Comparison of ENCODE assay signal across 8 cellular contexts in genomic region chr12:5171701-5172100, GRCh38.
DNase-seq lines count a peak whose midpoint lies in the region; ATAC-seq and TF ChIP-seq lines count a peak whose summit lies in the region.

No MANE protein-coding gene starts in this region.

- ATAC-seq in mucosa of descending colon (peak; percentile 47), GM21786 (IDR thresholded peaks at IDR 0.05; ENCODE audit: unreplicated experiment) (no peak), HG03159 (IDR thresholded peaks at IDR 0.05; ENCODE audit: unreplicated experiment) (no peak)

- no peaks in the 10 kb centered on the region for H3K4me1 Mint-ChIP-seq in endodermal cell

- H3K4me3 Mint-ChIP-seq in endodermal cell, result no peak overlapping the region

- DNase-seq in NCI-H526 (lab: John Stamatoyannopoulos, UW), result peak; percentile 2 to 52
- DNase-seq in NCI-H526 treated with DMSO at 0.1 percent for 48 hours (lab: John Stamatoyannopoulos, UW), result no peak
- DNase-seq in NCI-H446 (lab: John Stamatoyannopoulos, UW), result peak; percentile 32 to 67
- DNase-seq in endodermal cell, result peak; percentile 86
- peak in 1 of 3 donors; percentile 18 for DNase-seq in mucosa of descending colon
- DNase-seq in activated CD8-positive, alpha-beta memory T cell treated with anti-CD3 and anti-CD28 coated beads, Interleukin-2, amount 50 U/mL, for 4 hours, result no peak

- H3K27ac ChIP-seq in endodermal cell (ENCODE audit: low read depth, low read length), result no peak overlapping the region

- no peaks in the 10 kb centered on the region for H3K27me3 Mint-ChIP-seq in endodermal cell (ENCODE audit: insufficient read depth)

- no peaks in the 10 kb centered on the region for H3K27me3 ChIP-seq in endodermal cell (ENCODE audit: control insufficient read depth, insufficient read depth, low read length, poor library complexity, severe bottlenecking)

- H3K9ac ChIP-seq in endodermal cell (ENCODE audit: extremely low read depth, low read length, poor library complexity, severe bottlenecking), result no peak overlapping the region

- TF ChIP-seq CTCF in endodermal cell (conservative IDR thresholded peaks at IDR 0.05) (peak; percentile 99), mucosa of descending colon (IDR thresholded peaks at IDR 0.05) (peak; percentile 33)

- H3K27ac Mint-ChIP-seq in endodermal cell, result no peak overlapping the region

- 30 to 48% methylated on average over 3 to 5 of the region's 5 CpGs for WGBS in endodermal cell (ENCODE audit: insufficient coverage in 1 of 2, insufficient read length in 1 of 2), 2 experiments

- H3K9me3 ChIP-seq in endodermal cell (ENCODE audit: control insufficient read depth, low read length) (no peaks in the 10 kb centered on the region), mucosa of descending colon (no peaks in the 10 kb centered on the region)

- no peaks in the 10 kb centered on the region for H3K36me3 ChIP-seq in endodermal cell (ENCODE audit: control insufficient read depth, insufficient read depth, low read length)
- no peaks in the 10 kb centered on the region for H3K36me3 ChIP-seq in mucosa of descending colon (ENCODE audit: low read depth)

- no peak overlapping the region for H3K4me3 ChIP-seq in endodermal cell (ENCODE audit: low read length)
- H3K4me3 ChIP-seq in mucosa of descending colon, result no peak overlapping the region

- no peaks in the 10 kb centered on the region for H3K36me3 Mint-ChIP-seq in endodermal cell (ENCODE audit: low read depth)

- intact Hi-C loops in mucosa of descending colon (cut with DNase I, micrococcal nuclease), result no loop called here

- H3K4me1 ChIP-seq in endodermal cell (ENCODE audit: control insufficient read depth, insufficient read depth, low read length), result no peaks in the 10 kb centered on the region
- H3K4me1 ChIP-seq in mucosa of descending colon (ENCODE audit: low read depth), result no peaks in the 10 kb centered on the region

- no peaks in the 10 kb centered on the region for H3K9me3 Mint-ChIP-seq in endodermal cell

Comparison
In these comparisons a context has a peak if more than half of its experiments do, and no peak if none do; other contexts are left out.
1. DNase-seq: peak in NCI-H526 (2 of 2), NCI-H446 (2 of 2) and endodermal cell (single experiment); none in NCI-H526 treated with DMSO at 0.1 percent for 48 hours (single experiment) and activated CD8-positive, alpha-beta memory T cell treated with anti-CD3 and anti-CD28 coated beads, Interleukin-2, amount 50 U/mL, for 4 hours (single experiment).